17 cellular contexts compared by ENCODE assay signal in genomic region chr10:132677905-132678298, GRCh38.
DNase-seq lines count a peak whose midpoint lies in the region; ATAC-seq, FAIRE-seq and TF ChIP-seq lines count a peak whose summit lies in the region.
"Had no signal": no experiment of that assay in that cellular context is flagged by ENCODE, and none has a peak within 500 bp of the region (broad histone marks: within the 10 kb centered on the region; RNA-seq: fewer than 3 reads in every experiment).

No MANE protein-coding gene starts in this region.

- H3K36me3 ChIP-seq in RWPE2 (ENCODE audit: low read depth): no peaks in the 10 kb centered on the region
- H3K36me3 ChIP-seq in kidney (ENCODE audit: control insufficient read depth in 1 of 2, insufficient read depth in 2 of 2, low read length in 2 of 2): no peaks in the 10 kb centered on the region

- H3K4me1 ChIP-seq in RWPE2 (ENCODE audit: insufficient read depth, poor library complexity, severe bottlenecking) (no peaks in the 10 kb centered on the region), kidney (ENCODE audit: control insufficient read depth in 1 of 2, insufficient read depth in 1 of 2, low read depth in 1 of 2, low read length in 2 of 2) (peaks cover 0 to 8% of the 10 kb centered on the region in 2 donors)

- intact Hi-C loops in kidney (cut with DNase I): no loop called here
- intact Hi-C loops in sciatic nerve (cut with DNase I): no loop called here

- no peak overlapping the region for H3K9ac ChIP-seq in kidney (ENCODE audit: low read length in 2 of 2)
- H3K9ac ChIP-seq: BLaER1 treated with 17β-estradiol and CSF1 and Interleukin-3, amounts not matched to agents 10 nM and 100 nM had no signal

- DNase-seq in NCI-H748 (lab: John Stamatoyannopoulos, UW; ENCODE audit: unreplicated experiment) (peak; percentile 11), NCI-H748 treated with DMSO at 0.1 percent for 48 hours (lab: John Stamatoyannopoulos, UW) (no peak), RWPE2 (ENCODE audit: low spot score) (peak; percentile 13), kidney (peak; percentile 43), sciatic nerve (ENCODE audit: low spot score) (peak; percentile 32)
- no peak for DNase-seq in activated CD8-positive, alpha-beta memory T cell treated with anti-CD3 and anti-CD28 coated beads, Interleukin-2, amount 50 U/mL, for 48 hours
- DNase-seq: 8988T, DMS 273 treated with DMSO at 0.1 percent for 48 hours, Kasumi-1, NCI-H1417, NCI-H1930, NCI-H510A treated with DMSO at 0.1 percent for 48 hours had no signal

- no peak for FAIRE-seq in kidney (lab: Jason Lieb, UNC)
- FAIRE-seq: H54 had no signal

- TF ChIP-seq CTCF in RWPE2 (IDR thresholded peaks at IDR 0.05; ENCODE audit: poor library complexity, severe bottlenecking) (no peak), kidney (IDR thresholded peaks at IDR 0.05; ENCODE audit: borderline replicate concordance, extremely low read depth, insufficient read depth) (no peak)

- H3K27ac ChIP-seq in RWPE2 (ENCODE audit: poor library complexity, severe bottlenecking): no peak overlapping the region
- H3K27ac ChIP-seq in kidney (ENCODE audit: low read depth in 2 of 2, low read length in 2 of 2): no peak overlapping the region
- H3K27ac ChIP-seq: BLaER1 treated with 17β-estradiol and CSF1 and Interleukin-3, amounts not matched to agents 10 nM and 100 nM; RWPE1 had no signal

- no peak overlapping the region for H3K4me3 ChIP-seq in RWPE2 (ENCODE audit: severe bottlenecking)
- H3K4me3 ChIP-seq in kidney (ENCODE audit: low read length in 2 of 2): no peak overlapping the region
- H3K4me3 ChIP-seq: BLaER1 treated with 17β-estradiol and CSF1 and Interleukin-3, amounts not matched to agents 10 nM and 100 nM had no signal

- ATAC-seq in RWPE2 (ENCODE audit: low read depth): no peak
- ATAC-seq in sciatic nerve: no peak
- ATAC-seq in HG02759 (IDR thresholded peaks at IDR 0.05; ENCODE audit: unreplicated experiment): no peak
- ATAC-seq in GM19463 (IDR thresholded peaks at IDR 0.05; ENCODE audit: unreplicated experiment): no peak

- no peaks in the 10 kb centered on the region for H3K9me3 ChIP-seq in RWPE2 (ENCODE audit: severe bottlenecking)
- H3K9me3 ChIP-seq in kidney (ENCODE audit: control insufficient read depth in 1 of 2, low read length in 2 of 2): no peaks in the 10 kb centered on the region
- H3K9me3 ChIP-seq: BLaER1 treated with 17β-estradiol and CSF1 and Interleukin-3, amounts not matched to agents 10 nM and 100 nM had no signal

- no peaks in the 10 kb centered on the region for H3K27me3 ChIP-seq in RWPE2 (ENCODE audit: insufficient read depth, poor library complexity, severe bottlenecking)
- H3K27me3 ChIP-seq: BLaER1 treated with 17β-estradiol and CSF1 and Interleukin-3, amounts not matched to agents 10 nM and 100 nM had no signal

Comparison
In these comparisons a context has a peak if more than half of its experiments do, and no peak if none do; other contexts are left out.
1. DNase-seq: peak in NCI-H748 (single experiment), RWPE2 (single experiment), kidney (single experiment) and sciatic nerve (single experiment); none in NCI-H748 treated with DMSO at 0.1 percent for 48 hours (single experiment) and activated CD8-positive, alpha-beta memory T cell treated with anti-CD3 and anti-CD28 coated beads, Interleukin-2, amount 50 U/mL, for 48 hours (single experiment).